ENCODE assay signal across 2 cellular contexts in genomic region chr17:37813753-37814152, GRCh38.
A peak's percentile ranks its signal among the peaks of the same experiment; 100 is the strongest.
TF ChIP-seq lines count a peak whose summit lies in the region.

No MANE protein-coding gene starts in this region.

TF ChIP-seq in A549, 52 proteins besides CTCF, POLR2A, EP300 and RAD21 (continued from another document and continues in another):
- TF ChIP-seq MYC (IDR thresholded peaks at IDR 0.05; ENCODE audit: borderline replicate concordance, low read length) (no peak), FOSB (CRISPR knock-in tag; IDR thresholded peaks at IDR 0.05) (no peak), GATA3 (IDR thresholded peaks at IDR 0.05; ENCODE audit: borderline replicate concordance) (peak; percentile 73; the same call in 1 of the 2 replicates), SREBF2 (IDR thresholded peaks at IDR 0.05) (no peak), BHLHE40 (IDR thresholded peaks at IDR 0.05; ENCODE audit: low read depth, low read length) (no peak), BCL3 (IDR thresholded peaks at IDR 0.05) (0 out of 3 replicates have a peak, but pooled peaks have one; percentile 39), MAX (IDR thresholded peaks at IDR 0.05) (peak; percentile 85), NFE2L2 (conservative IDR thresholded peaks at IDR 0.05; ENCODE audit: low read length) (no peak), ZFP36 (IDR thresholded peaks at IDR 0.05; ENCODE audit: borderline replicate concordance, partially characterized antibody) (no peak), EHF (CRISPR knock-in tag; IDR thresholded peaks at IDR 0.05) (no peak), POLR2AphosphoS2 (conservative IDR thresholded peaks at IDR 0.05; ENCODE audit: low read length) (no peak), CEBPB (IDR thresholded peaks at IDR 0.05) (peak in 1 of 2 experiments; percentile 3; a peak in 1 of 4 replicates), HOXB13 (CRISPR knock-in tag; IDR thresholded peaks at IDR 0.05; ENCODE audit: low read depth) (no peak), ZSCAN20 (CRISPR knock-in tag; IDR thresholded peaks at IDR 0.05) (no peak), ELK1 (IDR thresholded peaks at IDR 0.05; ENCODE audit: low read depth, low read length) (no peak), HES2 (IDR thresholded peaks at IDR 0.05) (no peak), CBX2 (IDR thresholded peaks at IDR 0.05; ENCODE audit: borderline replicate concordance, low read depth) (no peak), ZC3H11A (IDR thresholded peaks at IDR 0.05) (no peak), MAZ (IDR thresholded peaks at IDR 0.05; ENCODE audit: borderline replicate concordance, low read depth, low read length) (no peak), CBX8 (IDR thresholded peaks at IDR 0.05) (no peak), EHMT2 (IDR thresholded peaks at IDR 0.05; ENCODE audit: low read depth) (no peak), CHD2 (IDR thresholded peaks at IDR 0.05; ENCODE audit: low read length, partially characterized antibody) (no peak), MAFK (IDR thresholded peaks at IDR 0.05; ENCODE audit: partially characterized antibody) (no peak), JUN (IDR thresholded peaks at IDR 0.05) (peak in 1 of 2 experiments; percentile 66; a peak in 1 of 5 replicates), ZNF302 (CRISPR knock-in tag; IDR thresholded peaks at IDR 0.05) (no peak), ESRRA (IDR thresholded peaks at IDR 0.05; ENCODE audit: borderline replicate concordance, low read length) (no peak), PBX3 (IDR thresholded peaks at IDR 0.05) (0 out of 2 replicates have a peak, but pooled peaks have one; percentile 48), PHF8 (IDR thresholded peaks at IDR 0.05; ENCODE audit: borderline replicate concordance, low read depth) (no peak), JUNB (IDR thresholded peaks at IDR 0.05) (peak; percentile 71), RARB (CRISPR knock-in tag; IDR thresholded peaks at IDR 0.05) (no peak), RFX5 (IDR thresholded peaks at IDR 0.05) (no peak), TP53 (CRISPR knock-in tag; IDR thresholded peaks at IDR 0.05) (no peak), RNF2 (IDR thresholded peaks at IDR 0.05; ENCODE audit: borderline replicate concordance, low read depth) (no peak)
- TF ChIP-seq, protein P1, sequence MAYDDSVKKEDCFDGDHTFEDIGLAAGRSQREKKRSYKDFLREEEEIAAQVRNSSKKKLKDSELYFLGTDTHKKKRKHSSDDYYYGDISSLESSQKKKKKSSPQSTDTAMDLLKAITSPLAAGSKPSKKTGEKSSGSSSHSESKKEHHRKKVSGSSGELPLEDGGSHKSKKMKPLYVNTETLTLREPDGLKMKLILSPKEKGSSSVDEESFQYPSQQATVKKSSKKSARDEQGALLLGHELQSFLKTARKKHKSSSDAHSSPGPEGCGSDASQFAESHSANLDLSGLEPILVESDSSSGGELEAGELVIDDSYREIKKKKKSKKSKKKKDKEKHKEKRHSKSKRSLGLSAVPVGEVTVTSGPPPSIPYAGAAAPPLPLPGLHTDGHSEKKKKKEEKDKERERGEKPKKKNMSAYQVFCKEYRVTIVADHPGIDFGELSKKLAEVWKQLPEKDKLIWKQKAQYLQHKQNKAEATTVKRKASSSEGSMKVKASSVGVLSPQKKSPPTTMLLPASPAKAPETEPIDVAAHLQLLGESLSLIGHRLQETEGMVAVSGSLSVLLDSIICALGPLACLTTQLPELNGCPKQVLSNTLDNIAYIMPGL (CRISPR knock-in tag; IDR thresholded peaks at IDR 0.05; ENCODE audit: borderline replicate concordance) = no peak

TF ChIP-seq in HCT116, 20 proteins besides CTCF, POLR2A, EP300 and RAD21 (continued from another document):
- TF ChIP-seq, protein P2, sequence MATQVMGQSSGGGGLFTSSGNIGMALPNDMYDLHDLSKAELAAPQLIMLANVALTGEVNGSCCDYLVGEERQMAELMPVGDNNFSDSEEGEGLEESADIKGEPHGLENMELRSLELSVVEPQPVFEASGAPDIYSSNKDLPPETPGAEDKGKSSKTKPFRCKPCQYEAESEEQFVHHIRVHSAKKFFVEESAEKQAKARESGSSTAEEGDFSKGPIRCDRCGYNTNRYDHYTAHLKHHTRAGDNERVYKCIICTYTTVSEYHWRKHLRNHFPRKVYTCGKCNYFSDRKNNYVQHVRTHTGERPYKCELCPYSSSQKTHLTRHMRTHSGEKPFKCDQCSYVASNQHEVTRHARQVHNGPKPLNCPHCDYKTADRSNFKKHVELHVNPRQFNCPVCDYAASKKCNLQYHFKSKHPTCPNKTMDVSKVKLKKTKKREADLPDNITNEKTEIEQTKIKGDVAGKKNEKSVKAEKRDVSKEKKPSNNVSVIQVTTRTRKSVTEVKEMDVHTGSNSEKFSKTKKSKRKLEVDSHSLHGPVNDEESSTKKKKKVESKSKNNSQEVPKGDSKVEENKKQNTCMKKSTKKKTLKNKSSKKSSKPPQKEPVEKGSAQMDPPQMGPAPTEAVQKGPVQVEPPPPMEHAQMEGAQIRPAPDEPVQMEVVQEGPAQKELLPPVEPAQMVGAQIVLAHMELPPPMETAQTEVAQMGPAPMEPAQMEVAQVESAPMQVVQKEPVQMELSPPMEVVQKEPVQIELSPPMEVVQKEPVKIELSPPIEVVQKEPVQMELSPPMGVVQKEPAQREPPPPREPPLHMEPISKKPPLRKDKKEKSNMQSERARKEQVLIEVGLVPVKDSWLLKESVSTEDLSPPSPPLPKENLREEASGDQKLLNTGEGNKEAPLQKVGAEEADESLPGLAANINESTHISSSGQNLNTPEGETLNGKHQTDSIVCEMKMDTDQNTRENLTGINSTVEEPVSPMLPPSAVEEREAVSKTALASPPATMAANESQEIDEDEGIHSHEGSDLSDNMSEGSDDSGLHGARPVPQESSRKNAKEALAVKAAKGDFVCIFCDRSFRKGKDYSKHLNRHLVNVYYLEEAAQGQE (IDR thresholded peaks at IDR 0.05; ENCODE audit: low read depth) = no peak
- no peak for TF ChIP-seq CEBPB (IDR thresholded peaks at IDR 0.05; ENCODE audit: low read depth)
- no peak for TF ChIP-seq POLR2AphosphoS5 (IDR thresholded peaks at IDR 0.05; ENCODE audit: low read depth, low read length)
- TF ChIP-seq TCF7L2 (IDR thresholded peaks at IDR 0.05; ENCODE audit: borderline replicate concordance, extremely low read depth, insufficient read depth, insufficient read length) = no peak
- no peak for TF ChIP-seq EGR1 (IDR thresholded peaks at IDR 0.05; ENCODE audit: low read depth)
- no peak for TF ChIP-seq ZNF274 (IDR thresholded peaks at IDR 0.05; ENCODE audit: low read depth, low read length)
- TF ChIP-seq FOSL1 (IDR thresholded peaks at IDR 0.05; ENCODE audit: low read depth) = no peak
- no peak for TF ChIP-seq ZBTB33 (IDR thresholded peaks at IDR 0.05; ENCODE audit: extremely low read depth, insufficient replicate concordance, low read length)
- no peak for TF ChIP-seq ELF1 (IDR thresholded peaks at IDR 0.05; ENCODE audit: borderline replicate concordance, low read depth)
- TF ChIP-seq SIN3A (IDR thresholded peaks at IDR 0.05; ENCODE audit: low read depth) = no peak
- no peak for TF ChIP-seq MAX (IDR thresholded peaks at IDR 0.05)
- no peak for TF ChIP-seq YY1 (IDR thresholded peaks at IDR 0.05; ENCODE audit: extremely low read depth, insufficient replicate concordance, low read depth, low read length)
TF ChIP-seq in HCT116: peak in this region for 0.
